33 cellular contexts compared by ENCODE assay signal in genomic region chr15:61379005-61379404, GRCh38.
"Had no signal": no experiment of that assay in that cellular context is flagged by ENCODE, and none has a peak within 500 bp of the region (broad histone marks: within the 10 kb centered on the region; RNA-seq: fewer than 3 reads in every experiment).

No MANE protein-coding gene starts in this region.

- DNase-seq: activated B cell treated with CpG ODN at 0.5 μM for 24 hours; activated CD4-positive, alpha-beta memory T cell treated with anti-CD3 and anti-CD28 coated beads for 36 hours; activated CD4-positive, alpha-beta T cell treated with anti-CD3 and anti-CD28 coated beads for 4 hours; activated CD4-positive, alpha-beta T cell treated with anti-CD3 and anti-CD28 coated beads, Interleukin-2, amount 10 ng/mL, durations not matched to agents 24 days and 14 days; activated CD4-positive, alpha-beta T cell treated with anti-CD3 and anti-CD28 coated beads, Interleukin-2, amount 50 U/mL, for 1 hour; activated CD4-positive, alpha-beta T cell treated with anti-CD3 and anti-CD28 coated beads, Interleukin-2, amount 50 U/mL, for 4 hours; activated CD4-positive, CD25-positive, alpha-beta regulatory T cell treated with anti-CD3 and anti-CD28 coated beads, Interleukin-2, amount 50 U/mL, for 72 hours; activated CD8-positive, alpha-beta memory T cell treated with anti-CD3 and anti-CD28 coated beads, Interleukin-2, amount 50 U/mL, for 4 hours; activated CD8-positive, alpha-beta T cell treated with anti-CD3 and anti-CD28 coated beads for 36 hours; activated effector memory CD4-positive, alpha-beta T cell treated with anti-CD3 and anti-CD28 coated beads, Interleukin-2, amount 50 U/mL, for 16 hours; activated gamma-delta T cell treated with Interleukin-2 at 50 U/mL for 16 hours; activated naive CD4-positive, alpha-beta T cell; activated naive CD4-positive, alpha-beta T cell treated with anti-CD3 and anti-CD28 coated beads for 36 hours; activated naive CD4-positive, alpha-beta T cell treated with anti-CD3 and anti-CD28 coated beads, Interleukin-2, amount 50 U/mL, for 16 hours; activated naive CD8-positive, alpha-beta T cell treated with anti-CD3 and anti-CD28 coated beads for 36 hours; activated T-cell treated with anti-CD3 and anti-CD28 coated beads for 4 hours; activated T-cell treated with anti-CD3 and anti-CD28 coated beads, Interleukin-2, amount 50 U/mL, for 1 hour; activated T-cell treated with anti-CD3 and anti-CD28 coated beads, Interleukin-2, amount 50 U/mL, for 4 hours; activated T-cell treated with anti-CD3 and anti-CD28 coated beads, Interleukin-2, amount 50 U/mL, for 72 hours; adrenal gland; amniotic stem cell; aorta; body of pancreas; brain microvascular endothelial cell; central memory CD4-positive, alpha-beta T cell; T-helper 1 cell; T-helper 2 cell; T-helper 9 cell had no signal

- H3K4me1 ChIP-seq: adrenal gland, body of pancreas, breast epithelium had no signal

- H3K4me3 ChIP-seq: adrenal gland, body of pancreas, breast epithelium had no signal

- H3K9me3 ChIP-seq: adrenal gland, body of pancreas, breast epithelium had no signal

- H3K27ac ChIP-seq: adrenal gland, body of pancreas, brain microvascular endothelial cell, breast epithelium had no signal

- H3K27me3 ChIP-seq: adrenal gland, brain microvascular endothelial cell, breast epithelium had no signal

- FAIRE-seq: astrocyte, TTC549 had no signal

- ATAC-seq: activated CD8-positive, alpha-beta T cell treated with anti-CD3 and anti-CD28 coated beads for 36 hours; activated naive CD4-positive, alpha-beta T cell treated with anti-CD3 and anti-CD28 coated beads, Interleukin-2, amount 50 U/mL, for 72 hours; activated T-cell treated with anti-CD3 and anti-CD28 coated beads, Interleukin-2, amount 50 U/mL, for 4 hours; activated T-cell treated with anti-CD3 and anti-CD28 coated beads, Interleukin-2, amount 50 U/mL, for 72 hours; activated T-helper 17 cell treated with anti-CD3 and anti-CD28 coated beads, Interleukin-2, amount 50 U/mL, for 72 hours; body of pancreas had no signal

- H3K36me3 ChIP-seq: adrenal gland, brain microvascular endothelial cell, breast epithelium had no signal
